1 cellular context compared by ENCODE assay signal in the genomic region with DNA sequence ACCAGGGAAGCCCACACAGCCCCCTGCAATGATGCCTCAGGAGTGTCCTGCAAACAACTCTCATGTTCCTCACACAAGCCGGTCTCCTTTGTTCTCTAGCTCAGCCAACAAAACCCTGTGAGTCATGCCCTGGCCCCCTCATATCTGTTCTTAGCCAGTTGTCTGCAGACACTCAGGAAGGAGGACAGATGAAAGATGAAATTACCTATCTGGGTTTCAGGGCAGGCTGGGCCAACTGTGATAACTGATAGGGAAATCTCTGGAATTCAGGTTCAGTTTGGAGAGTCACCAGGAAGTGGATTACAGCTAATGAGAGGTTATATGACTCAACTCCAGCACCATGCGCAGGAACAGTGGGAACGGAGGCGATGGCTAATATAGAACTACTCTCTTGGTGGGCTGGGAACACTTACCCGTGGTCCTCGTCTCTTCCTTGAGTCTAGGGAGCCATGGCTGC.
TF ChIP-seq lines count a peak whose summit lies in the region.

No MANE protein-coding gene starts in this region.

TF ChIP-seq in K562, 482 proteins besides CTCF, POLR2A, EP300 and RAD21 (continued from another document and continues in another):
- TF ChIP-seq KAT7 (CRISPR knock-in tag; IDR thresholded peaks at IDR 0.05; ENCODE audit: borderline replicate concordance) (no peak; the same call in 1 of the 2 replicates), FOXK1 (CRISPR knock-in tag; IDR thresholded peaks at IDR 0.05; ENCODE audit: borderline replicate concordance) (no peak), CBX1 (IDR thresholded peaks at IDR 0.05; ENCODE audit: low read depth) (no peak), ZBTB7A (IDR thresholded peaks at IDR 0.05; ENCODE audit: borderline replicate concordance, control insufficient read depth, low read depth, low read length) (peak; percentile 73; the same call in 1 of the 2 replicates), SMARCA4 (IDR thresholded peaks at IDR 0.05) (peak; percentile 99), NR2C1 (IDR thresholded peaks at IDR 0.05) (peak; percentile 62; the same call in 1 of the 2 replicates), NR2C1 (tag; IDR thresholded peaks at IDR 0.05) (peak; percentile 70), SNAPC5 (CRISPR knock-in tag; IDR thresholded peaks at IDR 0.05) (no peak), ETS1 (conservative IDR thresholded peaks at IDR 0.05; ENCODE audit: control insufficient read depth, low read depth, low read length) (peak; percentile 41; the same call in 1 of the 2 replicates), FOXA1 (IDR thresholded peaks at IDR 0.05; ENCODE audit: borderline replicate concordance) (no peak), ATF4 (CRISPR knock-in tag; IDR thresholded peaks at IDR 0.05) (0 out of 2 replicates have a peak, but pooled peaks have one; percentile 24), MCM7 (IDR thresholded peaks at IDR 0.05) (no peak), PHTF2 (CRISPR knock-in tag; IDR thresholded peaks at IDR 0.05) (no peak), HDAC8 (tag; IDR thresholded peaks at IDR 0.05) (no peak), ZNF184 (CRISPR knock-in tag; IDR thresholded peaks at IDR 0.05) (no peak), TRIM28 (IDR thresholded peaks at IDR 0.05) (no peak; the same call in 1 of the 2 replicates), RERE (CRISPR knock-in tag; IDR thresholded peaks at IDR 0.05; ENCODE audit: borderline replicate concordance) (no peak), CREBBP (IDR thresholded peaks at IDR 0.05; ENCODE audit: low read depth, low read length) (no peak), ZNF79 (CRISPR knock-in tag; IDR thresholded peaks at IDR 0.05; ENCODE audit: low read depth) (no peak), THRB (CRISPR knock-in tag; conservative IDR thresholded peaks at IDR 0.05) (peak; percentile 51; the same call in 1 of the 2 replicates), U2AF2 (optimal IDR thresholded peaks at IDR 0.05; ENCODE audit: low read depth, low read length) (no peak), ZNF133 (CRISPR knock-in tag; IDR thresholded peaks at IDR 0.05) (no peak), MCM5 (IDR thresholded peaks at IDR 0.05; ENCODE audit: low read depth) (no peak), ZNF121 (CRISPR knock-in tag; conservative IDR thresholded peaks at IDR 0.05) (no peak), TSC22D4 (tag; IDR thresholded peaks at IDR 0.05) (no peak), MEIS2 (IDR thresholded peaks at IDR 0.05; ENCODE audit: partially characterized antibody) (peak; percentile 97), HINFP (tag; conservative IDR thresholded peaks at IDR 0.05; ENCODE audit: low read depth) (no peak), HOMEZ (CRISPR knock-in tag; IDR thresholded peaks at IDR 0.05) (no peak), POLR2G (IDR thresholded peaks at IDR 0.05; ENCODE audit: low read depth, low read length) (no peak), NFYB (IDR thresholded peaks at IDR 0.05; ENCODE audit: extremely low read depth, insufficient read length) (no peak), ZNF644 (tag; IDR thresholded peaks at IDR 0.05; ENCODE audit: low read depth) (peak; percentile 73; the same call in 1 of the 2 replicates), RFX5 (IDR thresholded peaks at IDR 0.05; ENCODE audit: low read depth, low read length) (no peak), PURB (CRISPR knock-in tag; IDR thresholded peaks at IDR 0.05; ENCODE audit: low read depth) (no peak), HNRNPK (IDR thresholded peaks at IDR 0.05; ENCODE audit: low read depth, low read length, poor library complexity, severe bottlenecking) (no peak), HMGN3 (IDR thresholded peaks at IDR 0.05; ENCODE audit: borderline replicate concordance, extremely low read depth, insufficient read length, low read depth, low read length) (peak; percentile 98), KLF6 (CRISPR knock-in tag; IDR thresholded peaks at IDR 0.05; ENCODE audit: borderline replicate concordance) (peak; percentile 21; the same call in 1 of the 2 replicates), ELK3 (CRISPR knock-in tag; IDR thresholded peaks at IDR 0.05) (no peak), ZKSCAN1 (IDR thresholded peaks at IDR 0.05; ENCODE audit: low read depth, low read length) (0 out of 2 replicates have a peak, but pooled peaks have one; percentile 30), ZFP1 (CRISPR knock-in tag; IDR thresholded peaks at IDR 0.05) (no peak), CREM (IDR thresholded peaks at IDR 0.05; ENCODE audit: low read depth) (peak; percentile 78)
- TF ChIP-seq, protein P1, sequence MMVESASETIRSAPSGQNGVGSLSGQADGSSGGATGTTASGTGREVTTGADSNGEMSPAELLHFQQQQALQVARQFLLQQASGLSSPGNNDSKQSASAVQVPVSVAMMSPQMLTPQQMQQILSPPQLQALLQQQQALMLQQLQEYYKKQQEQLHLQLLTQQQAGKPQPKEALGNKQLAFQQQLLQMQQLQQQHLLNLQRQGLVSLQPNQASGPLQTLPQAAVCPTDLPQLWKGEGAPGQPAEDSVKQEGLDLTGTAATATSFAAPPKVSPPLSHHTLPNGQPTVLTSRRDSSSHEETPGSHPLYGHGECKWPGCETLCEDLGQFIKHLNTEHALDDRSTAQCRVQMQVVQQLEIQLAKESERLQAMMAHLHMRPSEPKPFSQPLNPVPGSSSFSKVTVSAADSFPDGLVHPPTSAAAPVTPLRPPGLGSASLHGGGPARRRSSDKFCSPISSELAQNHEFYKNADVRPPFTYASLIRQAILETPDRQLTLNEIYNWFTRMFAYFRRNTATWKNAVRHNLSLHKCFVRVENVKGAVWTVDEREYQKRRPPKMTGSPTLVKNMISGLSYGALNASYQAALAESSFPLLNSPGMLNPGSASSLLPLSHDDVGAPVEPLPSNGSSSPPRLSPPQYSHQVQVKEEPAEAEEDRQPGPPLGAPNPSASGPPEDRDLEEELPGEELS (CRISPR knock-in tag; IDR thresholded peaks at IDR 0.05; ENCODE audit: borderline replicate concordance) = no peak
- TF ChIP-seq, protein P2, sequence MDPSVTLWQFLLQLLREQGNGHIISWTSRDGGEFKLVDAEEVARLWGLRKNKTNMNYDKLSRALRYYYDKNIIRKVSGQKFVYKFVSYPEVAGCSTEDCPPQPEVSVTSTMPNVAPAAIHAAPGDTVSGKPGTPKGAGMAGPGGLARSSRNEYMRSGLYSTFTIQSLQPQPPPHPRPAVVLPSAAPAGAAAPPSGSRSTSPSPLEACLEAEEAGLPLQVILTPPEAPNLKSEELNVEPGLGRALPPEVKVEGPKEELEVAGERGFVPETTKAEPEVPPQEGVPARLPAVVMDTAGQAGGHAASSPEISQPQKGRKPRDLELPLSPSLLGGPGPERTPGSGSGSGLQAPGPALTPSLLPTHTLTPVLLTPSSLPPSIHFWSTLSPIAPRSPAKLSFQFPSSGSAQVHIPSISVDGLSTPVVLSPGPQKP (CRISPR knock-in tag; IDR thresholded peaks at IDR 0.05) = no peak
- TF ChIP-seq, protein P3, sequence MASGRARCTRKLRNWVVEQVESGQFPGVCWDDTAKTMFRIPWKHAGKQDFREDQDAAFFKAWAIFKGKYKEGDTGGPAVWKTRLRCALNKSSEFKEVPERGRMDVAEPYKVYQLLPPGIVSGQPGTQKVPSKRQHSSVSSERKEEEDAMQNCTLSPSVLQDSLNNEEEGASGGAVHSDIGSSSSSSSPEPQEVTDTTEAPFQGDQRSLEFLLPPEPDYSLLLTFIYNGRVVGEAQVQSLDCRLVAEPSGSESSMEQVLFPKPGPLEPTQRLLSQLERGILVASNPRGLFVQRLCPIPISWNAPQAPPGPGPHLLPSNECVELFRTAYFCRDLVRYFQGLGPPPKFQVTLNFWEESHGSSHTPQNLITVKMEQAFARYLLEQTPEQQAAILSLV (tag; IDR thresholded peaks at IDR 0.05) = no peak
